Comparison of ENCODE assay signal across 10 cellular contexts in genomic region chr18:907880-908512, GRCh38. TPM values are rescaled to one million over a fixed set of nuclear protein-coding genes. Genes with fewer than 3 reads are reported as not detected.
DNase-seq lines count a peak whose midpoint lies in the region; ATAC-seq and TF ChIP-seq lines count a peak whose summit lies in the region.
"Had no signal": no experiment of that assay in that cellular context is flagged by ENCODE, and none has a peak within 500 bp of the region (broad histone marks: within the 10 kb centered on the region; RNA-seq: fewer than 3 reads in every experiment).

No MANE protein-coding gene starts in this region.

- H3K36me3 Mint-ChIP-seq in T-cell = no peaks in the 10 kb centered on the region

- no peaks in the 10 kb centered on the region for H3K36me3 ChIP-seq in skeletal muscle satellite cell (ENCODE audit: insufficient read depth, low read length)

- peak overlapping the region in 2 of 3 donors; percentile 64 to 76 for H3K4me3 Mint-ChIP-seq in T-cell

- peak overlapping the region; percentile 40 for H3K4me3 ChIP-seq in right cardiac atrium (ENCODE audit: low read length)
- H3K4me3 ChIP-seq in skeletal muscle satellite cell (ENCODE audit: low read length) = peak overlapping the region; percentile 50

- POLR2A ChIA-PET in T-cell (lab: Charles Lee) = interaction anchor here in 1 of 2 donors (0.6 kb wide), 1 partner anchor 196 kb away, joined by 3 read pairs; the partner anchor contains the start of gene ENOSF1

- H3K4me2 ChIP-seq in skeletal muscle satellite cell (ENCODE audit: low read length) = peak overlapping the region; percentile 68

- intact Hi-C loops in right cardiac atrium (cut with DNase I) = loop anchor here in 1 of 4 donors (5.0 kb wide), 1 partner anchor 44 kb away; no protein-coding TSS in a partner anchor

- CTCF ChIA-PET in T-cell (lab: Charles Lee) = no interaction called here

- H3K27me3 Mint-ChIP-seq in T-cell = peaks cover 61 to 67% of the 10 kb centered on the region in 2 donors

- H3K9ac ChIP-seq in skeletal muscle satellite cell (ENCODE audit: low read depth, low read length) = no peak overlapping the region

- 2% methylated on average over 51 of the region's 51 CpGs for WGBS in right cardiac atrium

- peak; percentile 48 for DNase-seq in GM13977 (ENCODE audit: low spot score)
- no peak for DNase-seq in T-cell
- peak in 1 of 3 donors; percentile 47 for DNase-seq in right cardiac atrium
- DNase-seq in foreskin melanocyte = no peak
- DNase-seq in islet precursor cell = no peak

- in situ Hi-C loops in GM13977 (cut with MboI; ENCODE audit: low pct_unique_long_range_greater_than_20kb, low sequenced_read_pairs, unreplicated experiment) = no loop called here

- H3K27ac ChIP-seq in right cardiac atrium (ENCODE audit: low read length) = no peak overlapping the region

- peaks cover 0 to 3% (median 0%) of the 10 kb centered on the region in 3 donors for H3K9me3 Mint-ChIP-seq in T-cell

- ATAC-seq in T-cell (replicated peaks in 1 of 4) (no peak), right cardiac atrium (peak in 1 of 2 donors; percentile 33), GM18861 (IDR thresholded peaks at IDR 0.05; ENCODE audit: unreplicated experiment) (no peak)
- ATAC-seq: HCT116 had no signal

- H3K27ac Mint-ChIP-seq in T-cell = no peak overlapping the region

- peaks cover 22 to 27% (median 25%) of the 10 kb centered on the region in 3 donors for H3K4me1 Mint-ChIP-seq in T-cell

- no peaks in the 10 kb centered on the region for H3K9me3 ChIP-seq in right cardiac atrium (ENCODE audit: control insufficient read depth, low read length)
- no peaks in the 10 kb centered on the region for H3K9me3 ChIP-seq in skeletal muscle satellite cell (replicated peaks; ENCODE audit: low read length)

- H3K4me1 ChIP-seq in right cardiac atrium (ENCODE audit: control insufficient read depth, insufficient read depth, low read length) (peaks cover 8% of the 10 kb centered on the region), skeletal muscle satellite cell (ENCODE audit: control insufficient read depth, insufficient read depth, low read length) (peaks cover 10% of the 10 kb centered on the region)

- H3K27me3 ChIP-seq in right cardiac atrium (ENCODE audit: control insufficient read depth, insufficient read depth) (no peaks in the 10 kb centered on the region), skeletal muscle satellite cell (ENCODE audit: control insufficient read depth, insufficient read depth, low read length) (peaks cover 84% of the 10 kb centered on the region)

- TF ChIP-seq CTCF in GM13977 (IDR thresholded peaks at IDR 0.05; ENCODE audit: extremely low read depth, insufficient read depth, missing control alignments) = no peak

RNA-seq across cellular contexts. Expression of gene ADCYAP1, which starts 3.3 kb away (rescaled TPM):
- not detected for total RNA-seq in T-cell
- total RNA-seq in right cardiac atrium = under 1 TPM in 2 of 4 donors, not detected in 2; 0.33 to 0.40 TPM
- polyA plus RNA-seq in right cardiac atrium = 0.02 TPM
- not detected in 2 replicates for total RNA-seq in skeletal muscle satellite cell (2012; rRNA removed)
- total RNA-seq: lung microvascular endothelial cell; T-helper 2 cell treated with Interferon-gamma antibody and Interleukin-4, amounts not matched to agents 100 ng/mL and 5 ng/mL, for 36 hours had no signal
